In the genomic region with DNA sequence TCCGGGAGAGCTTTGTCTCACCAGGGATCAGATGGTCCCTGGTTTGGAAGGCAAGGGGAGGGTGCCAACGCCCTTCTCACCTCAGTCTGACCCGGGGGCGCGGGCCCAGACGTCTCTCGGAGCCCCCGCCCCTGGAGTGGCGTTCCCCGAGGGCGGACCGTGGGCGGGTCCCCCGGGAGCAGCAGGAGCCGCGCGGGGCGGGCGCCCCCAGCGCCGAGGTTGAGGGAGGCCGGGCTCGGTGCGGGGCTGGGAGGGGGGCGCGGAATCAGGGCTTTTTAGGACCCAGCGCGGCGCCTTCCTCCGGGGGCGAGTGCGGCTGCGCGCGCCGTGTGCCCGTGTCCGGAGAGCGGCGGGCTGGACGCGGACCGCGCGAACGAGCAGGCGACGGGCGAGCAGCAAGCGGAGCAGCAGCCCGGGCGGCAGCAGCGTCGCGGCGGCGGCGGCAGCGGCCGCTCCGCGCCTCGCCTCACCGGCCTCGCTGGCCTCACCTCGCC, we compare ENCODE assay signal across 8 cellular contexts. TPM values are rescaled to one million over a fixed set of nuclear protein-coding genes. Genes with fewer than 3 reads are reported as not detected.
A peak's percentile ranks its signal among the peaks of the same experiment; 100 is the strongest.
DNase-seq lines count a peak whose midpoint lies in the region; ATAC-seq and TF ChIP-seq lines count a peak whose summit lies in the region.

A gene (plus strand): TSS at position 364 of the 494 bp plus-strand sequence. CDS start 1,222 bp downstream, outside the sequence.

- no peak within 1 kb of the TSS for H3K27ac ChIP-seq in OCI-LY3 (ENCODE audit: low read length)

- no peaks in the 10 kb centered on the region for H3K27me3 ChIP-seq in OCI-LY3 (ENCODE audit: low read depth, low read length)

- H3K27ac Mint-ChIP-seq in endothelial cell (ENCODE audit: unreplicated experiment), result peak within 1 kb of the TSS; percentile 42

- DNase-seq in AG08395 (ENCODE audit: low spot score) (peak; percentile 56), GM20000 (ENCODE audit: low spot score) (peak; percentile 59), endothelial cell (ENCODE audit: low spot score) (peak; percentile 44), mucosa of descending colon (no peak), germinal center (ENCODE audit: low spot score) (no peak)
- no peak for DNase-seq in stimulated activated CD4-positive, alpha-beta T cell treated with anti-CD3 and anti-CD28 coated beads, Interleukin-15, amount 100 ng/mL, for 24 hours
- DNase-seq in effector CD4-positive, alpha-beta T cell, result no peak

- H3K79me2 ChIP-seq in OCI-LY3 (ENCODE audit: low read length), result no peaks in the 10 kb centered on the region

- peak; percentile 48 for ATAC-seq in mucosa of descending colon

- peaks cover 4% of the 10 kb centered on the region for H3K36me3 Mint-ChIP-seq in endothelial cell (ENCODE audit: low read depth, unreplicated experiment)

- peaks cover 20% of the 10 kb centered on the region for H3K27me3 Mint-ChIP-seq in endothelial cell (ENCODE audit: unreplicated experiment)

- no peak within 1 kb of the TSS for H3K9ac ChIP-seq in OCI-LY3 (ENCODE audit: low read length)

- H3K4me2 ChIP-seq in OCI-LY3 (ENCODE audit: low read length), result peak within 1 kb of the TSS; percentile 68

- H3K9me3 ChIP-seq in OCI-LY3 (ENCODE audit: insufficient read depth, low read length) (no peaks in the 10 kb centered on the region), mucosa of descending colon (no peaks in the 10 kb centered on the region)

- H2AFZ ChIP-seq in OCI-LY3 (ENCODE audit: low read depth, low read length), result no peak within 1 kb of the TSS

- H3K4me3 ChIP-seq in OCI-LY3 (ENCODE audit: low read length), result peak within 1 kb of the TSS; percentile 69
- H3K4me3 ChIP-seq in mucosa of descending colon, result no peak within 1 kb of the TSS

- intact Hi-C loops in mucosa of descending colon (cut with DNase I, micrococcal nuclease), result loop anchor here in 1 of 2 donors (5.0 kb wide), 1 partner anchor 243 kb away; no protein-coding TSS in a partner anchor

- H3K4me1 ChIP-seq in OCI-LY3 (ENCODE audit: low read length), result no peaks in the 10 kb centered on the region
- peaks cover 8% of the 10 kb centered on the region for H3K4me1 ChIP-seq in mucosa of descending colon (ENCODE audit: low read depth)

- H3K4me1 Mint-ChIP-seq in endothelial cell (ENCODE audit: unreplicated experiment), result peaks cover 3% of the 10 kb centered on the region

- TF ChIP-seq CTCF in GM20000 (IDR thresholded peaks at IDR 0.05; ENCODE audit: extremely low read depth, missing control alignments), result no peak
- no peak for TF ChIP-seq CTCF in OCI-LY3 (IDR thresholded peaks at IDR 0.05; ENCODE audit: low read depth, low read length)
- TF ChIP-seq CTCF in endothelial cell (IDR thresholded peaks at IDR 0.05; ENCODE audit: unreplicated experiment), result no peak
- TF ChIP-seq CTCF in mucosa of descending colon (IDR thresholded peaks at IDR 0.05), result no peak

- H3K36me3 ChIP-seq in OCI-LY3 (replicated peaks; ENCODE audit: low read depth, low read length), result no peaks in the 10 kb centered on the region
- H3K36me3 ChIP-seq in mucosa of descending colon (ENCODE audit: low read depth), result no peaks in the 10 kb centered on the region

- no peaks in the 10 kb centered on the region for H3K9me3 Mint-ChIP-seq in endothelial cell (ENCODE audit: unreplicated experiment)

- H3K4me3 Mint-ChIP-seq in endothelial cell (ENCODE audit: unreplicated experiment), result peak within 1 kb of the TSS; percentile 88

- 0 out of 2 replicates have a peak, but pooled peaks cover 3% of the 10 kb centered on the region for H4K20me1 ChIP-seq in OCI-LY3 (ENCODE audit: insufficient read depth, low read length)

RNA-seq across cellular contexts. Expression of the gene that starts here (rescaled TPM):
- total RNA-seq in endothelial cell (ENCODE audit: unreplicated experiment) (not detected), mucosa of descending colon (under 1 TPM; 0.29 to 0.66 (median 0.34) TPM)

Comparison
In these comparisons a context has a peak if more than half of its experiments do, and no peak if none do; other contexts are left out.
1. Peak in DNase-seq in endothelial cell; RNA of the gene not detected or under 1 TPM.
2. Peak in ATAC-seq in mucosa of descending colon; RNA of the gene not detected or under 1 TPM.
3. DNase-seq: peak in AG08395 (single experiment) and GM20000 (single experiment); none in mucosa of descending colon (0 of 3), germinal center (single experiment), stimulated activated CD4-positive, alpha-beta T cell treated with anti-CD3 and anti-CD28 coated beads, Interleukin-15, amount 100 ng/mL, for 24 hours (single experiment) and effector CD4-positive, alpha-beta T cell (single experiment).